ENCODE assay signal across 18 cellular contexts in the genomic region with DNA sequence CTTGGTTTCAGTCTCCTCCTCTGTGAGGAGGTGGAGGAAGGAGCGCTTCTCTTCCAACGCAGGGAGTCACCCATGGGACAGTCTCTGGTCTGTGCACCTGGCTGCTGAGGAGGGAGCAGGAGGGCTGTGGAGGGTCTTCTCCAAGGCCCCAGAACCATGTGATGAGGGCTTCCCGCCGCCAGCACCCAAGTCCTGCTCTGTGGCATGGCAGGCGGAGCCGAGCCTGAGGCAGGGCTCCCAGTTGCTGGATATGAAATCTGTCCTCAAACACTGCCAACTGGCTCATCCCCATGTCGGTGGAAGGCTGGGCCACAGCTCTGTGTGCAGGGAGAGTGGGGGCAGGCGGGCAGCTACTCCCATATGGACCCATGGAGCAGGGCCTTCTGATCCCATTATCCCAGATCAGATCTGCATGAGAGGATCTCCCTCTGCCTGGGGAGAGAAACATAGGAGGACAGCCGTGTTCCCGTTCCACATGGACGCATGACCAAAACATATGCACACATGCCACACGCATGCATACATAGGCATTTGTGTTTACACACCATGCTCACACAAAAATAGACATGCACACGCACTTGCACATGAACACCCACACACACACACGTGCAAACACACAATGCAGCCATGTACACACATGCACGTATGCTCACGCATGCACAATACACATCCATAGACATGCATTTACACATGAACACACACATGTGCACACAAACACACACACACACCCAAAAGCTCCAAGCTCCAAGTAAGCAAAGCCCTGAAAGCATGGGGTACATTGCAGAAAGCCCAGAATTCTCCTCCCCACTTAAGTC. TPM values are rescaled to one million over a fixed set of nuclear protein-coding genes. Genes with fewer than 3 reads are reported as not detected.
A peak's percentile ranks its signal among the peaks of the same experiment; 100 is the strongest.
DNase-seq lines count a peak whose midpoint lies in the region; ATAC-seq, FAIRE-seq and TF ChIP-seq lines count a peak whose summit lies in the region.
"Had no signal": no experiment of that assay in that cellular context is flagged by ENCODE, and none has a peak within 500 bp of the region (broad histone marks: within the 10 kb centered on the region; RNA-seq: fewer than 3 reads in every experiment).

No MANE protein-coding gene starts in this region.

- no peak for TF ChIP-seq EP300 in HepG2 (IDR thresholded peaks at IDR 0.05; ENCODE audit: low read depth in 2 of 2, low read length in 2 of 2)
- TF ChIP-seq EP300 in HepG2 (CRISPR knock-in tag; IDR thresholded peaks at IDR 0.05; ENCODE audit: borderline replicate concordance): no peak
- TF ChIP-seq EP300 in stomach (IDR thresholded peaks at IDR 0.05): no peak

- no peak overlapping the region for H3K27ac Mint-ChIP-seq in neural progenitor cell
- H3K27ac Mint-ChIP-seq in stimulated activated effector memory CD8-positive, alpha-beta T cell treated with anti-CD3 and anti-CD28 coated beads, Interleukin-12 subunit alpha, Interleukin-12 subunit beta, amount 100 ng/mL, for 72 hours: no peak overlapping the region
- H3K27ac Mint-ChIP-seq: CD8-positive, alpha-beta memory T cell; HFFc6 had no signal

- H3K9me3 ChIP-seq in HepG2 (ENCODE audit: low read length): no peaks in the 10 kb centered on the region
- no peaks in the 10 kb centered on the region for H3K9me3 ChIP-seq in right lobe of liver
- no peaks in the 10 kb centered on the region for H3K9me3 ChIP-seq in neural progenitor cell (ENCODE audit: low read depth)
- no peaks in the 10 kb centered on the region for H3K9me3 ChIP-seq in stomach
- H3K9me3 ChIP-seq: BLaER1, Caco-2 had no signal

- H3K79me2 ChIP-seq in HepG2 (ENCODE audit: insufficient read depth, low read length) (no peaks in the 10 kb centered on the region), neural progenitor cell (ENCODE audit: low read depth) (no peaks in the 10 kb centered on the region)

- no peak for TF ChIP-seq POLR2A in HepG2 (IDR thresholded peaks at IDR 0.05; ENCODE audit: insufficient read depth in 1 of 2, low read depth in 2 of 2, low read length in 2 of 2)
- TF ChIP-seq POLR2A in right lobe of liver (IDR thresholded peaks at IDR 0.05): no peak
- TF ChIP-seq POLR2A in stomach (IDR thresholded peaks at IDR 0.05): no peak

- H3F3A ChIP-seq in neural progenitor cell (ENCODE audit: low read depth): no peaks in the 10 kb centered on the region

- peaks cover 12% of the 10 kb centered on the region for H3K27me3 Mint-ChIP-seq in neural progenitor cell (ENCODE audit: insufficient read depth, low read depth)

- in situ Hi-C loops in HepG2 (cut with HindIII; ENCODE audit: extremely low pct_ligation_motif_present, low pct_unique_long_range_greater_than_20kb): no loop called here

- H3K27ac ChIP-seq in HepG2 (ENCODE audit: extremely low read length, insufficient read depth, low read length) (no peak overlapping the region), right lobe of liver (no peak overlapping the region), neural progenitor cell (no peak overlapping the region), stomach (no peak overlapping the region)
- H3K27ac ChIP-seq: BLaER1 had no signal

- ATAC-seq in HepG2 (no peak), right lobe of liver (no peak)
- no peak for ATAC-seq in stimulated activated effector memory CD8-positive, alpha-beta T cell treated with anti-CD3 and anti-CD28 coated beads, Interleukin-12 subunit alpha, Interleukin-12 subunit beta, amount 100 ng/mL, for 72 hours

- no peak overlapping the region for H3K4me2 ChIP-seq in HepG2 (ENCODE audit: low read depth, low read length)
- H3K4me2 ChIP-seq in neural progenitor cell: no peak overlapping the region
- H3K4me2 ChIP-seq: BLaER1 had no signal

- H3K36me3 ChIP-seq in HepG2 (replicated peaks in 1 of 2; ENCODE audit: control insufficient read depth in 1 of 2, insufficient read depth in 2 of 2, low read length in 2 of 2) (no peaks in the 10 kb centered on the region), right lobe of liver (no peaks in the 10 kb centered on the region), neural progenitor cell (no peaks in the 10 kb centered on the region), stomach (no peaks in the 10 kb centered on the region)
- H3K36me3 ChIP-seq: BLaER1 had no signal

- no peak overlapping the region for H2AFZ ChIP-seq in HepG2 (ENCODE audit: low read length)
- H2AFZ ChIP-seq in neural progenitor cell (replicated peaks): no peak overlapping the region

- H3K4me3 ChIP-seq in HepG2 (replicated peaks in 1 of 3; ENCODE audit: insufficient read depth in 1 of 3, low read depth in 2 of 3, low read length in 3 of 3): no peak overlapping the region
- no peak overlapping the region for H3K4me3 ChIP-seq in right lobe of liver
- no peak overlapping the region for H3K4me3 ChIP-seq in neural progenitor cell
- no peak overlapping the region for H3K4me3 ChIP-seq in stomach
- H3K4me3 ChIP-seq: BLaER1 had no signal

- no peaks in the 10 kb centered on the region for H3K9me3 Mint-ChIP-seq in neural progenitor cell
- H3K9me3 Mint-ChIP-seq in stimulated activated effector memory CD8-positive, alpha-beta T cell treated with anti-CD3 and anti-CD28 coated beads, Interleukin-12 subunit alpha, Interleukin-12 subunit beta, amount 100 ng/mL, for 72 hours: no peaks in the 10 kb centered on the region
- H3K9me3 Mint-ChIP-seq: CD8-positive, alpha-beta memory T cell; HFFc6 had no signal

- H3K4me3 Mint-ChIP-seq in neural progenitor cell: peak overlapping the region; percentile 23
- no peak overlapping the region for H3K4me3 Mint-ChIP-seq in stimulated activated effector memory CD8-positive, alpha-beta T cell treated with anti-CD3 and anti-CD28 coated beads, Interleukin-12 subunit alpha, Interleukin-12 subunit beta, amount 100 ng/mL, for 72 hours
- H3K4me3 Mint-ChIP-seq: CD8-positive, alpha-beta memory T cell; HFFc6 had no signal

- peaks cover 3 to 74% of the 10 kb centered on the region in 2 experiments; a peak in 4 of 5 replicates for H3K27me3 ChIP-seq in HepG2 (ENCODE audit: control insufficient read depth in 1 of 2, insufficient read depth in 2 of 2, low read length in 2 of 2)
- H3K27me3 ChIP-seq in right lobe of liver: no peaks in the 10 kb centered on the region
- peaks cover 41% of the 10 kb centered on the region for H3K27me3 ChIP-seq in neural progenitor cell
- H3K27me3 ChIP-seq in stomach: peaks cover 0 to 70% (median 18%) of the 10 kb centered on the region in 3 donors
- H3K27me3 ChIP-seq: BLaER1 had no signal

- H3K4me1 Mint-ChIP-seq in neural progenitor cell: peaks cover 5% of the 10 kb centered on the region
- no peaks in the 10 kb centered on the region for H3K4me1 Mint-ChIP-seq in stimulated activated effector memory CD8-positive, alpha-beta T cell treated with anti-CD3 and anti-CD28 coated beads, Interleukin-12 subunit alpha, Interleukin-12 subunit beta, amount 100 ng/mL, for 72 hours
- H3K4me1 Mint-ChIP-seq: CD8-positive, alpha-beta memory T cell had no signal

- H4K20me1 ChIP-seq in HepG2 (ENCODE audit: insufficient read depth, low read length) (no peaks in the 10 kb centered on the region), neural progenitor cell (ENCODE audit: low read depth) (no peaks in the 10 kb centered on the region)
- H4K20me1 ChIP-seq: BLaER1 had no signal

- BruUV-seq in HepG2 (replicated peaks; lab: Mats Ljungman, UMichigan): no TSS peak

- no peaks in the 10 kb centered on the region for H3K4me1 ChIP-seq in HepG2 (ENCODE audit: insufficient read depth, low read length)
- H3K4me1 ChIP-seq in right lobe of liver: no peaks in the 10 kb centered on the region
- H3K4me1 ChIP-seq in neural progenitor cell: no peaks in the 10 kb centered on the region
- H3K4me1 ChIP-seq in stomach: no peaks in the 10 kb centered on the region
- H3K4me1 ChIP-seq: BLaER1, Caco-2 had no signal

- 52% methylated on average over 7 of the region's 16 CpGs for WGBS in HepG2 (ENCODE audit: low lambda C conversion rate)
- 62% methylated on average over 2 of the region's 16 CpGs for WGBS in right lobe of liver (ENCODE audit: insufficient coverage, low coverage, low lambda C conversion rate, missing lambda C conversion rate)
- WGBS in stomach, 5 donors: 84 to 93% (median 86%) methylated on average over 12 to 16 of the region's 16 CpGs

- FAIRE-seq in HepG2 (lab: Jason Lieb, UNC): no peak
- FAIRE-seq: GM12891 had no signal

- no peak for TF ChIP-seq CTCF in HepG2 (CRISPR knock-in tag; IDR thresholded peaks at IDR 0.05)
- no peak for TF ChIP-seq CTCF in right lobe of liver (IDR thresholded peaks at IDR 0.05)
- TF ChIP-seq CTCF in neural progenitor cell (IDR thresholded peaks at IDR 0.05): no peak
- no peak for TF ChIP-seq CTCF in stomach (IDR thresholded peaks at IDR 0.05)

- no peaks in the 10 kb centered on the region for H3K36me3 Mint-ChIP-seq in neural progenitor cell
- no peaks in the 10 kb centered on the region for H3K36me3 Mint-ChIP-seq in stimulated activated effector memory CD8-positive, alpha-beta T cell treated with anti-CD3 and anti-CD28 coated beads, Interleukin-12 subunit alpha, Interleukin-12 subunit beta, amount 100 ng/mL, for 72 hours
- H3K36me3 Mint-ChIP-seq: CD8-positive, alpha-beta memory T cell had no signal

- POLR2A ChIA-PET in HepG2 (lab: Yijun Ruan, JAX): no interaction called here

- DNase-seq in HepG2 (ENCODE audit: low spot score): no peak
- no peak for DNase-seq in right lobe of liver
- peak; percentile 94 for DNase-seq in cerebellar cortex (ENCODE audit: low spot score)
- DNase-seq in neural progenitor cell (ENCODE audit: low spot score): no peak
- DNase-seq in stomach: no peak
- DNase-seq in DMS79 treated with DMSO at 0.1 percent for 48 hours (lab: John Stamatoyannopoulos, UW): no peak
- no peak for DNase-seq in occipital lobe (lab: John Stamatoyannopoulos, UW)
- DNase-seq in stimulated activated effector memory CD8-positive, alpha-beta T cell treated with anti-CD3 and anti-CD28 coated beads, Interleukin-12 subunit alpha, Interleukin-12 subunit beta, amount 100 ng/mL, for 72 hours (ENCODE audit: low spot score in 2 of 2): no peak
- DNase-seq: 8988T; AML-193; Caco-2; CD8-positive, alpha-beta memory T cell; GOT3; HCEC 1CT; HFFc6; IMR-90 had no signal

- intact Hi-C loops in HepG2 (cut with micrococcal nuclease; ENCODE audit: unreplicated experiment): loop anchor here (10.0 kb wide), 2 partner anchors 316 to 346 kb away; no protein-coding TSS in a partner anchor
- intact Hi-C loops in right lobe of liver (cut with DNase I): no loop called here
- intact Hi-C loops in stomach (cut with DNase I; ENCODE audit: low total_unique reads): no loop called here

- TF ChIP-seq RAD21 in HepG2 (CRISPR knock-in tag; IDR thresholded peaks at IDR 0.05): no peak

- H3K9ac ChIP-seq in HepG2 (ENCODE audit: insufficient read depth, low read depth, low read length) (no peak overlapping the region), neural progenitor cell (no peak overlapping the region)
- H3K9ac ChIP-seq: BLaER1 had no signal

- CTCF ChIA-PET in HepG2 (lab: Yijun Ruan, JAX; ENCODE audit: low intra/inter-chr PET ratio, low total read pairs): no interaction called here

RNA-seq across cellular contexts. Expression of gene EN2, which starts 38.8 kb away (rescaled TPM):
- total RNA-seq in HepG2 (2016; rRNA removed; fragmentation: Illumina TruSeq; extraction: Trizol): not detected in 2 replicates
- total RNA-seq in HepG2 (2016; cell fraction: cytosol; rRNA removed; fragmentation: Illumina TruSeq; extraction: Trizol; ENCODE audit: low read depth): not detected in 2 replicates
- total RNA-seq in HepG2 (2016; cell fraction: insoluble cytoplasmic fraction; rRNA removed; fragmentation: Illumina TruSeq; extraction: Trizol): not detected in 2 replicates
- not detected in 2 replicates for total RNA-seq in HepG2 (2016; cell fraction: membrane; rRNA removed; fragmentation: Illumina TruSeq; extraction: Trizol)
- not detected in 2 replicates for total RNA-seq in HepG2 (2016; cell fraction: nucleus; rRNA removed; fragmentation: Illumina TruSeq; extraction: Trizol)
- not detected in 2 replicates for polyA plus RNA-seq in HepG2 (2011; rRNA removed)
- polyA plus RNA-seq in HepG2 (2011; cell fraction: cytosol; rRNA removed): not detected in 2 replicates
- polyA plus RNA-seq in HepG2 (2011; cell fraction: nucleus; rRNA removed): not detected in 2 replicates
- polyA plus RNA-seq in HepG2 (2012): not detected in 2 replicates
- not detected in 2 replicates for polyA plus RNA-seq in HepG2 (2016; cell fraction: cytosol; fragmentation: Illumina TruSeq; extraction: Trizol; ENCODE audit: low read depth)
- polyA plus RNA-seq in HepG2 (2016; cell fraction: insoluble cytoplasmic fraction; fragmentation: Illumina TruSeq; extraction: Trizol; ENCODE audit: low read depth): not detected in 2 replicates
- not detected in 2 replicates for polyA plus RNA-seq in HepG2 (2016; cell fraction: membrane; fragmentation: Illumina TruSeq; extraction: Trizol; ENCODE audit: low read depth)
- polyA plus RNA-seq in HepG2 (2016; cell fraction: nucleus; fragmentation: Illumina TruSeq; extraction: Trizol; ENCODE audit: insufficient read depth, low read depth): not detected in 2 replicates
- polyA minus RNA-seq in HepG2 (2011; rRNA and poly(A)+ RNA removed; ENCODE audit: low replicate concordance): not detected in 2 replicates
- not detected in 2 replicates for polyA minus RNA-seq in HepG2 (2011; cell fraction: cytosol; rRNA and poly(A)+ RNA removed)
- not detected in 2 replicates for polyA minus RNA-seq in HepG2 (2011; cell fraction: nucleus; rRNA and poly(A)+ RNA removed)
- not detected for total RNA-seq in right lobe of liver
- total RNA-seq in neural progenitor cell (ENCODE audit: low replicate concordance): not detected in 2 replicates
- not detected for total RNA-seq in stomach
- under 1 TPM in 1 of 3 donors, not detected in 2; 0.03 TPM for polyA plus RNA-seq in stomach
- not detected for total RNA-seq in occipital lobe
- total RNA-seq: CD8-positive, alpha-beta memory T cell; HFFc6; IMR-90 had no signal
- polyA plus RNA-seq: CD8-positive, alpha-beta memory T cell; IMR-90 had no signal
